27 cellular contexts compared by ENCODE assay signal in genomic region chr13:54445865-54446264, GRCh38.
"Had no signal": no experiment of that assay in that cellular context is flagged by ENCODE, and none has a peak within 500 bp of the region (broad histone marks: within the 10 kb centered on the region; RNA-seq: fewer than 3 reads in every experiment).

No MANE protein-coding gene starts in this region.

- ATAC-seq: stimulated activated effector memory CD8-positive, alpha-beta T cell treated with anti-CD3 and anti-CD28 coated beads, Interleukin-12 subunit alpha, Interleukin-12 subunit beta, amount 100 ng/mL, for 72 hours; stimulated activated memory B cell treated with anti-CD40 and anti-IgM and Interleukin-4, amounts not matched to agents 10 μg/mL and 1 μg/mL and 100 μg/mL, for 72 hours; stimulated activated naive B cell treated with anti-CD40 and anti-IgM and Interleukin-4, amounts not matched to agents 10 μg/mL and 1 μg/mL and 100 μg/mL, for 72 hours; stimulated activated naive CD8-positive, alpha-beta T cell treated with anti-CD3 and anti-CD28 coated beads, Interleukin-15, amount 100 ng/mL, for 72 hours; stimulated activated naive CD8-positive, alpha-beta T cell treated with anti-CD3 and anti-CD28 coated beads, Interleukin-15, Interleukin-2, amounts not matched to agents 100 U/mL and 50 U/mL, for 24 hours; upper lobe of right lung had no signal

- H3K9me3 ChIP-seq: suprapubic skin, testis, thoracic aorta, thyroid gland, tibial artery, upper lobe of right lung, uterus, vagina had no signal

- DNase-seq: stimulated activated CD4-positive, alpha-beta T cell treated with anti-CD3 and anti-CD28 coated beads, Interleukin-2, amount 100 ng/mL, for 48 hours; stimulated activated CD4-positive, alpha-beta T cell treated with anti-CD3 and anti-CD28 coated beads, Interleukin-4, amount 100 ng/mL, for 1 hour; stimulated activated CD4-positive, alpha-beta T cell treated with anti-CD3 and anti-CD28 coated beads, Interleukin-4, amount 100 ng/mL, for 24 hours; stimulated activated CD4-positive, alpha-beta T cell treated with anti-CD3 and anti-CD28 coated beads, Interleukin-4, amount 100 ng/mL, for 4 hours; stimulated activated CD8-positive, alpha-beta memory T cell treated with anti-CD3 and anti-CD28 coated beads, Interleukin-4, amount 100 ng/mL, for 48 hours; stimulated activated naive B cell treated with anti-CD40 and anti-IgM and Interleukin-4, amounts not matched to agents 10 μg/mL and 1 μg/mL and 100 μg/mL, for 72 hours; stimulated activated naive CD4-positive, alpha-beta T cell; stimulated activated naive CD4-positive, alpha-beta T cell treated with Interleukin-2 at 50 U/mL for 16 hours; stimulated activated naive CD8-positive, alpha-beta T cell treated with anti-CD3 and anti-CD28 coated beads, Interleukin-15, amount 100 ng/mL, for 72 hours; stimulated activated naive CD8-positive, alpha-beta T cell treated with anti-CD3 and anti-CD28 coated beads, Interleukin-15, Interleukin-2, amounts not matched to agents 100 U/mL and 50 U/mL, for 24 hours; stomach; substantia nigra; testis; thyroid gland; tibial artery; transverse colon; trophoblast cell; upper lobe of left lung; upper lobe of right lung; uterus had no signal

- H3K4me3 ChIP-seq: stomach, suprapubic skin, testis, thoracic aorta, thyroid gland, tibial artery, tibial nerve, transverse colon, upper lobe of left lung, upper lobe of right lung, uterus, vagina had no signal

- H3K4me1 ChIP-seq: stomach, suprapubic skin, testis, thyroid gland, tibial artery, tibial nerve, transverse colon, upper lobe of left lung, upper lobe of right lung, uterus, vagina had no signal

- H3K36me3 ChIP-seq: stomach, suprapubic skin, thoracic aorta, thyroid gland, tibial artery, tibial nerve, transverse colon, upper lobe of left lung, upper lobe of right lung, uterus, vagina had no signal

- H3K27me3 ChIP-seq: stomach, suprapubic skin, testis, thyroid gland, tibial artery, tibial nerve, transverse colon, upper lobe of left lung, upper lobe of right lung, uterus, vagina had no signal

- FAIRE-seq: urothelium cell line had no signal

- H3K27ac ChIP-seq: stomach, suprapubic skin, testis, thoracic aorta, thyroid gland, tibial artery, tibial nerve, transverse colon, upper lobe of left lung, upper lobe of right lung, uterus, vagina had no signal
